ENCODE assay signal across 8 cellular contexts in genomic region chr1:22416555-22417454, GRCh38. TPM values are rescaled to one million over a fixed set of nuclear protein-coding genes. Genes with fewer than 3 reads are reported as not detected.
DNase-seq lines count a peak whose midpoint lies in the region; ATAC-seq and TF ChIP-seq lines count a peak whose summit lies in the region.

No MANE protein-coding gene starts in this region.

- no peaks in the 10 kb centered on the region for H3K9me2 ChIP-seq in Loucy (replicated peaks; ENCODE audit: low read depth, low read length)

- no peak overlapping the region for H3K9ac ChIP-seq in Loucy (ENCODE audit: low read depth, low read length, poor library complexity, severe bottlenecking)

- peak overlapping the region; percentile 46 for H3K4me2 ChIP-seq in Loucy (ENCODE audit: low read depth, low read length, poor library complexity, severe bottlenecking)

- no peaks in the 10 kb centered on the region for H3K4me1 ChIP-seq in Loucy (ENCODE audit: insufficient read depth, low read length, poor library complexity, severe bottlenecking)
- peaks cover 8% of the 10 kb centered on the region for H3K4me1 ChIP-seq in suprapubic skin

- no peak overlapping the region for H3K27ac ChIP-seq in suprapubic skin

- WGBS in suprapubic skin = 21% methylated on average over 9 of the region's 13 CpGs

- no peak overlapping the region for H2AFZ ChIP-seq in Loucy (ENCODE audit: low read length)

- H3K79me2 ChIP-seq in Loucy (ENCODE audit: insufficient read depth, low read length) = no peaks in the 10 kb centered on the region

- no peaks in the 10 kb centered on the region for H3K36me3 ChIP-seq in Loucy (ENCODE audit: insufficient read depth, low read length)
- H3K36me3 ChIP-seq in suprapubic skin = no peaks in the 10 kb centered on the region

- TF ChIP-seq EP300 in suprapubic skin (IDR thresholded peaks at IDR 0.05) = no peak

- H3K9me3 ChIP-seq in Loucy (ENCODE audit: insufficient read depth, low read depth, low read length) = no peaks in the 10 kb centered on the region
- no peaks in the 10 kb centered on the region for H3K9me3 ChIP-seq in suprapubic skin

- H3K27me3 ChIP-seq in Loucy (ENCODE audit: insufficient read depth, low read length, poor library complexity, severe bottlenecking) (peaks cover 17% of the 10 kb centered on the region), suprapubic skin (peaks cover 26% of the 10 kb centered on the region)

- no peaks in the 10 kb centered on the region for H3F3A ChIP-seq in Loucy (ENCODE audit: low read depth)

- no peaks in the 10 kb centered on the region for H4K20me1 ChIP-seq in Loucy (ENCODE audit: insufficient read depth, low read length, poor library complexity, severe bottlenecking)

- no peak for TF ChIP-seq POLR2A in suprapubic skin (IDR thresholded peaks at IDR 0.05)

- ATAC-seq in omental fat pad (ENCODE audit: low FRiP score) = peak; percentile 30
- no peak for ATAC-seq in GM18498 (IDR thresholded peaks at IDR 0.05; ENCODE audit: unreplicated experiment)

- TF ChIP-seq CTCF in Loucy (conservative IDR thresholded peaks at IDR 0.05; ENCODE audit: low read length) = peak; percentile 97
- peak; percentile 97 for TF ChIP-seq CTCF in fibroblast of villous mesenchyme (IDR thresholded peaks at IDR 0.05; ENCODE audit: insufficient read depth, low read depth, low read length)
- peak in 1 of 3 donors; percentile 59 for TF ChIP-seq CTCF in omental fat pad (IDR thresholded peaks at IDR 0.05)
- TF ChIP-seq CTCF in suprapubic skin (IDR thresholded peaks at IDR 0.05) = peak; percentile 81 to 82

- H3K4me3 ChIP-seq in Loucy (ENCODE audit: low read length, poor library complexity, severe bottlenecking) = no peak overlapping the region
- no peak overlapping the region for H3K4me3 ChIP-seq in fibroblast of villous mesenchyme (ENCODE audit: low read depth, low read length)
- H3K4me3 ChIP-seq in suprapubic skin = no peak overlapping the region

- DNase-seq in DMS79 (lab: John Stamatoyannopoulos, UW) = peak; percentile 60
- DNase-seq in RPMI7951 (ENCODE audit: low read depth) = peak; percentile 59
- DNase-seq in activated T-helper 1 cell treated with Interleukin-2 at 50 U/mL for 16 hours (ENCODE audit: low read depth) = peak; percentile 40
- DNase-seq in fibroblast of villous mesenchyme (ENCODE audit: low read depth) = peak; percentile 74
- DNase-seq in omental fat pad (ENCODE audit: low spot score) = peak; percentile 51
- DNase-seq in suprapubic skin (ENCODE audit: low spot score in 2 of 2) = peak in 1 of 2 donors; percentile 73

RNA-seq across cellular contexts. Expression of gene ZBTB40, which starts 34.8 kb away (rescaled TPM):
- 11.1 and 11.4 TPM in 2 replicates for total RNA-seq in RPMI7951 (2014; rRNA removed; shearing (Covaris generic))
- 11.6 and 15.5 TPM in 2 replicates for total RNA-seq in fibroblast of villous mesenchyme
- total RNA-seq in omental fat pad = 10 to 100 TPM; 13.2 to 19.9 (median 17.8) TPM
- 10 to 100 TPM; 12.7 to 36.0 (median 17.5) TPM for total RNA-seq in suprapubic skin
